In the genomic region with DNA sequence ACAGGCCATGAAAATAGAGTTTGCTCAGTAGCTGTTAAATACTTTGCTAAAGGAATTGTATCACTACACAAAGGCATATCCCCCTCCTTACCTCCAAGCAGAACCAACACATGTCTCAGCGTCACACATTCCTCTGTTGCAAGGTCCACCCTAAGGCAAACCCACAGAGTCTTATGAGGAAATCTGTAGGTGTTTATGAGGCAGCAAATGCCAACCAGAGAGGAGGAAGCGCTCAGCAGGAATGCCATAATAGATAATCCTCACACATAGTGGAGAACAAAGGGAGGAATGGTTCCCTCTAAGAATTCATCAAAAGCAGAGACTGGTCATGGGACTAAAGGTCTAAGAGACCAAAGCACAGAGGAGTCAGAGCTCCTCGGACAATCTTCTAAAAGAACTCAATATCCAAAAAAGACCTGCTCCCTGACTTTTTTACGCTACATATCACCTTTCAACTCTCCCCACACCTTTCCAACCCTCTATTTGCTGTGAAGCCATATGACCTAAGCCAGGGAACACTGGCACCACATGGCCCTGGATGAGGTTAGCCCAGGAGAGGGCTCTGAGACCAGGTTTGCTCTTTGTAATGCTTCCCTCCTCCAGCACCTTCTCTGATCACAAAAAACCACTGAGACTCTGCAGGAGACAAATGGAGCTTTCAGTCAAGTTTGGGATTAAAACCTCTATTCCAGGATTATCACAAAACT, we compare ENCODE assay signal across 17 cellular contexts. TPM values are rescaled to one million over a fixed set of nuclear protein-coding genes. Genes with fewer than 3 reads are reported as not detected.
DNase-seq lines count a peak whose midpoint lies in the region; ATAC-seq and TF ChIP-seq lines count a peak whose summit lies in the region.
"Had no signal": no experiment of that assay in that cellular context is flagged by ENCODE, and none has a peak within 500 bp of the region (broad histone marks: within the 10 kb centered on the region; RNA-seq: fewer than 3 reads in every experiment).

No MANE protein-coding gene starts in this region.

- H3K4me3 ChIP-seq in Loucy (ENCODE audit: low read length, poor library complexity, severe bottlenecking) (no peak overlapping the region), mesendoderm (ENCODE audit: low read length) (no peak overlapping the region), lower leg skin (ENCODE audit: low read depth, poor library complexity, severe bottlenecking) (no peak overlapping the region)
- H3K4me3 ChIP-seq: SJSA1, vagina had no signal

- no peaks in the 10 kb centered on the region for H3K9me3 ChIP-seq in Loucy (ENCODE audit: insufficient read depth, low read depth, low read length)
- H3K9me3 ChIP-seq: SJSA1, vagina had no signal

- no peak for ATAC-seq in activated T-cell treated with anti-CD3 and anti-CD28 coated beads, Interleukin-2, amount 50 U/mL, for 4 hours
- ATAC-seq: activated CD4-positive, CD25-positive, alpha-beta regulatory T cell treated with anti-CD3 and anti-CD28 coated beads, Interleukin-2, amount 50 U/mL, for 24 hours had no signal

- no peaks in the 10 kb centered on the region for H3F3A ChIP-seq in Loucy (ENCODE audit: low read depth)

- H3K36me3 ChIP-seq in Loucy (ENCODE audit: insufficient read depth, low read length): no peaks in the 10 kb centered on the region
- no peaks in the 10 kb centered on the region for H3K36me3 ChIP-seq in mesendoderm (ENCODE audit: control insufficient read depth, insufficient read depth, low read length)
- H3K36me3 ChIP-seq: vagina had no signal

- H3K79me2 ChIP-seq in Loucy (ENCODE audit: insufficient read depth, low read length) (peaks cover 83% of the 10 kb centered on the region), mesendoderm (ENCODE audit: control insufficient read depth, insufficient read depth, low read length) (peaks cover 43% of the 10 kb centered on the region)

- peak overlapping the region; percentile 22 for H3K18ac ChIP-seq in mesendoderm (ENCODE audit: low read length)

- peak overlapping the region; percentile 6 for H2BK5ac ChIP-seq in mesendoderm (ENCODE audit: low read length)

- H2AK5ac ChIP-seq in mesendoderm (ENCODE audit: low read length): no peak overlapping the region

- H3K9ac ChIP-seq in Loucy (ENCODE audit: low read depth, low read length, poor library complexity, severe bottlenecking): no peak overlapping the region
- no peak overlapping the region for H3K9ac ChIP-seq in mesendoderm (ENCODE audit: low read length)
- H3K9ac ChIP-seq: parathyroid adenoma had no signal

- H3K9me2 ChIP-seq in Loucy (replicated peaks; ENCODE audit: low read depth, low read length): no peaks in the 10 kb centered on the region

- H2BK15ac ChIP-seq in mesendoderm (replicated peaks; ENCODE audit: low read depth): peak overlapping the region; percentile 14

- peaks cover 16% of the 10 kb centered on the region for H3K79me1 ChIP-seq in mesendoderm (ENCODE audit: low read length)

- no peak overlapping the region for H3K23ac ChIP-seq in mesendoderm (ENCODE audit: low read length)

- no peak overlapping the region for H4K5ac ChIP-seq in mesendoderm (ENCODE audit: low read length)

- H3K4me2 ChIP-seq in Loucy (ENCODE audit: low read depth, low read length, poor library complexity, severe bottlenecking) (peak overlapping the region; percentile 43), mesendoderm (ENCODE audit: low read length) (no peak overlapping the region)

- H3K27ac ChIP-seq in mesendoderm (ENCODE audit: low read depth, low read length): peak overlapping the region; percentile 80
- H3K27ac ChIP-seq: parathyroid adenoma, SJSA1, vagina had no signal

- in situ Hi-C loops in Caki2 (cut with HindIII; ENCODE audit: low pct_unique_long_range_greater_than_20kb, low sequenced_read_pairs): no loop called here

- WGBS in mesendoderm (ENCODE audit: extremely low coverage, insufficient coverage, low lambda C conversion rate): no CpG with 5 or more reads among the region's 4 CpGs
- WGBS in lower leg skin, 2 donors: 82 to 83% methylated on average over 4 of the region's 4 CpGs

- H3K56ac ChIP-seq in mesendoderm (ENCODE audit: low read length): peak overlapping the region; percentile 57

- H3K36me3 Mint-ChIP-seq in glutamatergic neuron (ENCODE audit: unreplicated experiment): no peaks in the 10 kb centered on the region
- peaks cover 11% of the 10 kb centered on the region for H3K36me3 Mint-ChIP-seq in activated T-cell treated with anti-CD3 and anti-CD28 coated beads, Interleukin-2, amount 50 U/mL, for 4 hours (ENCODE audit: insufficient read depth)

- peak; percentile 15 for DNase-seq in Caki2 (ENCODE audit: low read depth)
- DNase-seq in cerebellar cortex (ENCODE audit: low spot score): peak; percentile 40
- peak; percentile 97 for DNase-seq in mesendoderm
- no peak for DNase-seq in T-helper 1 cell
- no peak for DNase-seq in glutamatergic neuron
- no peak for DNase-seq in activated T-cell treated with anti-CD3 and anti-CD28 coated beads, Interleukin-2, amount 50 U/mL, for 4 hours
- no peak for DNase-seq in lower leg skin (ENCODE audit: low spot score in 2 of 2)
- DNase-seq: activated T-cell treated with anti-CD3 and anti-CD28 coated beads, Interleukin-2, amount 50 U/mL, for 24 hours; effector CD8-positive, alpha-beta T cell; NCI-H1436 treated with DMSO at 0.1 percent for 48 hours; NCI-H748 treated with DMSO at 0.1 percent for 48 hours had no signal

- H3K9me3 Mint-ChIP-seq in glutamatergic neuron (ENCODE audit: unreplicated experiment): peaks cover 3% of the 10 kb centered on the region
- no peaks in the 10 kb centered on the region for H3K9me3 Mint-ChIP-seq in activated T-cell treated with anti-CD3 and anti-CD28 coated beads, Interleukin-2, amount 50 U/mL, for 4 hours
- H3K9me3 Mint-ChIP-seq: activated T-cell treated with anti-CD3 and anti-CD28 coated beads, Interleukin-2, amount 50 U/mL, for 24 hours; memory B cell had no signal

- H3K4me1 Mint-ChIP-seq in glutamatergic neuron (ENCODE audit: low read depth, unreplicated experiment): no peaks in the 10 kb centered on the region
- peaks cover 35% of the 10 kb centered on the region for H3K4me1 Mint-ChIP-seq in activated T-cell treated with anti-CD3 and anti-CD28 coated beads, Interleukin-2, amount 50 U/mL, for 4 hours (ENCODE audit: low read depth)

- H2BK120ac ChIP-seq in mesendoderm (ENCODE audit: low read depth, low read length): peak overlapping the region; percentile 62

- H3K4me1 ChIP-seq in Loucy (ENCODE audit: insufficient read depth, low read length, poor library complexity, severe bottlenecking) (peaks cover 68% of the 10 kb centered on the region), mesendoderm (ENCODE audit: control insufficient read depth, low read depth, low read length) (peaks cover 18% of the 10 kb centered on the region)
- H3K4me1 ChIP-seq: SJSA1 had no signal

- H3K27ac Mint-ChIP-seq in glutamatergic neuron (ENCODE audit: unreplicated experiment): no peak overlapping the region
- H3K27ac Mint-ChIP-seq: activated T-cell treated with anti-CD3 and anti-CD28 coated beads, Interleukin-2, amount 50 U/mL, for 24 hours; memory B cell had no signal

- no peak overlapping the region for H3K4ac ChIP-seq in mesendoderm (ENCODE audit: low read depth, low read length)

- H3K27me3 ChIP-seq in Loucy (ENCODE audit: insufficient read depth, low read length, poor library complexity, severe bottlenecking) (no peaks in the 10 kb centered on the region), mesendoderm (ENCODE audit: insufficient read depth, low read length, poor library complexity) (no peaks in the 10 kb centered on the region)
- H3K27me3 ChIP-seq: SJSA1, vagina had no signal

- TF ChIP-seq POLR2A in lower leg skin (IDR thresholded peaks at IDR 0.05): no peak

- TF ChIP-seq CTCF in Loucy (conservative IDR thresholded peaks at IDR 0.05; ENCODE audit: low read length) (no peak), glutamatergic neuron (IDR thresholded peaks at IDR 0.05; ENCODE audit: partially characterized antibody, unreplicated experiment) (no peak), lower leg skin (IDR thresholded peaks at IDR 0.05) (no peak)

- intact Hi-C loops in lower leg skin (cut with DNase I; ENCODE audit: low total_unique reads): no loop called here

- no peak overlapping the region for H4K8ac ChIP-seq in mesendoderm (ENCODE audit: low read depth, low read length)

- no peaks in the 10 kb centered on the region for H3K27me3 Mint-ChIP-seq in glutamatergic neuron (ENCODE audit: unreplicated experiment)
- H3K27me3 Mint-ChIP-seq in activated T-cell treated with anti-CD3 and anti-CD28 coated beads, Interleukin-2, amount 50 U/mL, for 4 hours (ENCODE audit: low read depth): no peaks in the 10 kb centered on the region
- H3K27me3 Mint-ChIP-seq: activated T-cell treated with anti-CD3 and anti-CD28 coated beads, Interleukin-2, amount 50 U/mL, for 24 hours; memory B cell had no signal

- no peak overlapping the region for H3K4me3 Mint-ChIP-seq in glutamatergic neuron (ENCODE audit: unreplicated experiment)
- H3K4me3 Mint-ChIP-seq in activated T-cell treated with anti-CD3 and anti-CD28 coated beads, Interleukin-2, amount 50 U/mL, for 4 hours: no peak overlapping the region
- H3K4me3 Mint-ChIP-seq: activated T-cell treated with anti-CD3 and anti-CD28 coated beads, Interleukin-2, amount 50 U/mL, for 24 hours; memory B cell had no signal

- no peak overlapping the region for H2AFZ ChIP-seq in Loucy (ENCODE audit: low read length)
- H2AFZ ChIP-seq: parathyroid adenoma had no signal

- peaks cover 40% of the 10 kb centered on the region for H4K20me1 ChIP-seq in Loucy (ENCODE audit: insufficient read depth, low read length, poor library complexity, severe bottlenecking)

RNA-seq across cellular contexts. Expression of a gene that starts 7.3 kb away (rescaled TPM):
- total RNA-seq in Caki2 (2014; rRNA removed; shearing (Covaris generic); ENCODE audit: low replicate concordance): 30.7 and 45.0 TPM in 2 replicates
- 61.0 TPM for polyA plus RNA-seq in mesendoderm (2013, experiment 1 of 2)
- 62.3 TPM for polyA plus RNA-seq in mesendoderm (2013, experiment 2 of 2)
- total RNA-seq in glutamatergic neuron (ENCODE audit: unreplicated experiment): 48.5 TPM
- 10 to 100 TPM; 18.0 to 19.0 (median 18.3) TPM for total RNA-seq in activated T-cell treated with anti-CD3 and anti-CD28 coated beads, Interleukin-2, amount 50 U/mL, for 4 hours
- total RNA-seq in lower leg skin: 10 to 100 TPM; 28.5 to 39.8 (median 33.0) TPM

Comparison
In these comparisons a context has a peak if more than half of its experiments do, and no peak if none do; other contexts are left out.
1. DNase-seq: peak in Caki2 (single experiment), cerebellar cortex (single experiment) and mesendoderm (single experiment); none in T-helper 1 cell (0 of 5), glutamatergic neuron (single experiment), activated T-cell treated with anti-CD3 and anti-CD28 coated beads, Interleukin-2, amount 50 U/mL, for 4 hours (single experiment) and lower leg skin (0 of 2).